ENCODE assay signal across 17 cellular contexts in genomic region chr10:123377883-123378282, GRCh38.
"Had no signal": no experiment of that assay in that cellular context is flagged by ENCODE, and none has a peak within 500 bp of the region (broad histone marks: within the 10 kb centered on the region; RNA-seq: fewer than 3 reads in every experiment).

No MANE protein-coding gene starts in this region.

- DNase-seq: activated CD4-positive, alpha-beta memory T cell treated with anti-CD3 and anti-CD28 coated beads, Interleukin-2, amount 10 ng/mL, durations not matched to agents 7 days and 5 days; activated CD4-positive, alpha-beta T cell treated with anti-CD3 and anti-CD28 coated beads for 36 hours; activated effector memory CD4-positive, alpha-beta T cell treated with anti-CD3 and anti-CD28 coated beads, Interleukin-2, amount 50 U/mL, for 16 hours; activated T-cell treated with anti-CD3 and anti-CD28 coated beads, Interleukin-2, amount 50 U/mL, for 4 hours; amniotic stem cell; central memory CD4-positive, alpha-beta T cell; esophagus squamous epithelium; head of caudate nucleus; immature natural killer cell; ovary; stimulated activated CD4-positive, alpha-beta T cell treated with anti-CD3 and anti-CD28 coated beads, Interleukin-2, amount 100 ng/mL, for 48 hours; stimulated activated naive B cell treated with anti-CD40 and anti-IgM and Interleukin-4, amounts not matched to agents 10 μg/mL and 1 μg/mL and 100 μg/mL, for 72 hours; T-helper 17 cell had no signal

- H3K36me3 Mint-ChIP-seq: immature natural killer cell had no signal

- H3K36me3 ChIP-seq: esophagus squamous epithelium, ovary, tibial nerve had no signal

- H3K27ac ChIP-seq: coronary artery, esophagus squamous epithelium, ovary, tibial nerve had no signal

- H3K4me1 ChIP-seq: tibial nerve had no signal

- H3K9me3 ChIP-seq: esophagus squamous epithelium, ovary, tibial nerve had no signal

- H3K27ac Mint-ChIP-seq: activated CD4-positive, alpha-beta memory T cell treated with anti-CD3 and anti-CD28 coated beads, Interleukin-2, amount 10 ng/mL, durations not matched to agents 7 days and 5 days; activated CD4-positive, alpha-beta T cell treated with anti-CD3 and anti-CD28 coated beads for 36 hours; activated naive CD8-positive, alpha-beta T cell; immature natural killer cell; stimulated activated naive B cell treated with anti-CD40 and anti-IgM and Interleukin-4, amounts not matched to agents 10 μg/mL and 1 μg/mL and 100 μg/mL, for 72 hours; T-helper 17 cell had no signal

- H3K4me3 ChIP-seq: coronary artery, esophagus squamous epithelium, ovary, tibial nerve had no signal

- H3K4me3 Mint-ChIP-seq: activated CD4-positive, alpha-beta memory T cell treated with anti-CD3 and anti-CD28 coated beads, Interleukin-2, amount 10 ng/mL, durations not matched to agents 7 days and 5 days; activated CD4-positive, alpha-beta T cell treated with anti-CD3 and anti-CD28 coated beads for 36 hours; activated naive CD8-positive, alpha-beta T cell; activated T-cell treated with anti-CD3 and anti-CD28 coated beads, Interleukin-2, amount 50 U/mL, for 4 hours; immature natural killer cell; neural crest cell; stimulated activated naive B cell treated with anti-CD40 and anti-IgM and Interleukin-4, amounts not matched to agents 10 μg/mL and 1 μg/mL and 100 μg/mL, for 72 hours; T-helper 17 cell had no signal

- H3K27me3 Mint-ChIP-seq: activated CD4-positive, alpha-beta memory T cell treated with anti-CD3 and anti-CD28 coated beads, Interleukin-2, amount 10 ng/mL, durations not matched to agents 7 days and 5 days; activated naive CD8-positive, alpha-beta T cell had no signal

- ATAC-seq: activated CD4-positive, alpha-beta T cell treated with anti-CD3 and anti-CD28 coated beads for 36 hours; activated T-cell treated with anti-CD3 and anti-CD28 coated beads, Interleukin-2, amount 50 U/mL, for 4 hours; stimulated activated naive B cell treated with anti-CD40 and anti-IgM and Interleukin-4, amounts not matched to agents 10 μg/mL and 1 μg/mL and 100 μg/mL, for 72 hours; T-helper 17 cell had no signal

- H3K27me3 ChIP-seq: ovary, tibial nerve had no signal

- H3K9me3 Mint-ChIP-seq: activated CD4-positive, alpha-beta memory T cell treated with anti-CD3 and anti-CD28 coated beads, Interleukin-2, amount 10 ng/mL, durations not matched to agents 7 days and 5 days; activated T-cell treated with anti-CD3 and anti-CD28 coated beads, Interleukin-2, amount 50 U/mL, for 4 hours; immature natural killer cell had no signal

- H3K4me1 Mint-ChIP-seq: activated CD4-positive, alpha-beta memory T cell treated with anti-CD3 and anti-CD28 coated beads, Interleukin-2, amount 10 ng/mL, durations not matched to agents 7 days and 5 days; activated CD4-positive, alpha-beta T cell treated with anti-CD3 and anti-CD28 coated beads for 36 hours; immature natural killer cell had no signal
